13 cellular contexts compared by ENCODE assay signal in genomic region chr3:101133638-101134037, GRCh38.
A peak's percentile ranks its signal among the peaks of the same experiment; 100 is the strongest.
DNase-seq lines count a peak whose midpoint lies in the region; ATAC-seq and TF ChIP-seq lines count a peak whose summit lies in the region.
"Had no signal": no experiment of that assay in that cellular context is flagged by ENCODE, and none has a peak within 500 bp of the region (broad histone marks: within the 10 kb centered on the region; RNA-seq: fewer than 3 reads in every experiment).

No MANE protein-coding gene starts in this region.

- H3K36me3 ChIP-seq in A673 (ENCODE audit: insufficient read depth, low read length, poor library complexity, severe bottlenecking): no peaks in the 10 kb centered on the region

- TF ChIP-seq CTCF in GM12865 (IDR thresholded peaks at IDR 0.05; ENCODE audit: insufficient read depth, low read depth, low read length, missing control alignments) (no peak), A673 (conservative IDR thresholded peaks at IDR 0.05; ENCODE audit: low read depth, low read length) (no peak)

- H3K27ac ChIP-seq in A673 (ENCODE audit: low read depth, low read length, poor library complexity, severe bottlenecking): no peak overlapping the region

- no peaks in the 10 kb centered on the region for H3K9me3 ChIP-seq in A673 (ENCODE audit: low read depth, low read length, poor library complexity, severe bottlenecking)

- no peaks in the 10 kb centered on the region for H3K4me1 ChIP-seq in A673 (ENCODE audit: insufficient read depth, low read length, poor library complexity, severe bottlenecking)

- POLR2A ChIA-PET in A673 (lab: Charles Lee; ENCODE audit: low non-redundant PET): no interaction called here

- intact Hi-C loops in A673 (cut with micrococcal nuclease; ENCODE audit: unreplicated experiment): no loop called here

- ATAC-seq in GM21367 (IDR thresholded peaks at IDR 0.05; ENCODE audit: unreplicated experiment): peak; percentile 60
- peak; percentile 58 for ATAC-seq in HG03442 (IDR thresholded peaks at IDR 0.05; ENCODE audit: unreplicated experiment)

- DNase-seq in GM12865 (ENCODE audit: low read depth) (peak; percentile 32), fibroblast of peridontal ligament (ENCODE audit: extremely low read depth) (peak; percentile 50), LoVo (ENCODE audit: low spot score) (no peak), SIG-M5 (lab: John Stamatoyannopoulos, UW) (no peak), A673 (ENCODE audit: low spot score) (no peak)
- DNase-seq in activated CD4-positive, CD25-positive, alpha-beta regulatory T cell treated with anti-CD3 and anti-CD28 coated beads, Interleukin-2, amount 50 U/mL, for 72 hours: no peak
- DNase-seq: activated CD4-positive, alpha-beta T cell treated with anti-CD3 and anti-CD28 coated beads, Interleukin-2, amount 50 U/mL, for 4 hours; activated effector memory CD4-positive, alpha-beta T cell treated with anti-CD3 and anti-CD28 coated beads, Interleukin-2, amount 50 U/mL, for 16 hours; NCI-H446; occipital lobe had no signal

- H3K4me3 ChIP-seq in GM12865 (ENCODE audit: low read depth, low read length): no peak overlapping the region
- no peak overlapping the region for H3K4me3 ChIP-seq in A673 (ENCODE audit: low read depth, low read length, poor library complexity, severe bottlenecking)
- H3K4me3 ChIP-seq: smooth muscle cell had no signal

- CTCF ChIA-PET in A673 (lab: Charles Lee): interaction anchor here (0.6 kb wide), 1 partner anchor 825 kb away, joined by 3 read pairs; no protein-coding TSS in a partner anchor

- peaks cover 67% of the 10 kb centered on the region for H3K27me3 ChIP-seq in A673 (replicated peaks; ENCODE audit: insufficient read depth, low read depth, low read length, poor library complexity)

- BruUV-seq in A673 (replicated peaks; lab: Mats Ljungman, UMichigan): no TSS peak

Comparison
In these comparisons a context has a peak if more than half of its experiments do, and no peak if none do; other contexts are left out.
1. DNase-seq: peak in GM12865 (single experiment) and fibroblast of peridontal ligament (single experiment); none in LoVo (single experiment), SIG-M5 (single experiment), activated CD4-positive, CD25-positive, alpha-beta regulatory T cell treated with anti-CD3 and anti-CD28 coated beads, Interleukin-2, amount 50 U/mL, for 72 hours (single experiment) and A673 (single experiment).